Comparison of ENCODE assay signal across 8 cellular contexts in genomic region chr1:168179411-168180147, GRCh38. TPM values are rescaled to one million over a fixed set of nuclear protein-coding genes. Genes with fewer than 3 reads are reported as not detected.
DNase-seq lines count a peak whose midpoint lies in the region; ATAC-seq, FAIRE-seq and TF ChIP-seq lines count a peak whose summit lies in the region.

No MANE protein-coding gene starts in this region.

- H3K23me2 ChIP-seq in H1 (ENCODE audit: low read depth, low read length) = peaks cover 6% of the 10 kb centered on the region; the same call in 1 of the 2 replicates

- H3K36me3 ChIP-seq in PC-9 (ENCODE audit: low read depth) (0 out of 2 replicates have a peak, but pooled peaks cover 8% of the 10 kb centered on the region), H1 (ENCODE audit: control insufficient read depth in 2 of 4, insufficient read depth in 4 of 4, low read length in 3 of 4) (no peaks in the 10 kb centered on the region; a peak in 1 of 8 replicates), neuronal stem cell (replicated peaks in 1 of 2; ENCODE audit: control insufficient read depth in 2 of 2, insufficient read depth in 2 of 2, low read length in 2 of 2) (peaks cover 0 to 10% of the 10 kb centered on the region in 2 donors)

- TSS peak; percentile 70 for BruUV-seq in PC-9 (replicated peaks; lab: Mats Ljungman, UMichigan)

- POLR2A ChIA-PET in PC-9 (lab: Charles Lee; ENCODE audit: unreplicated experiment) (no interaction called here), H1 (lab: Charles Lee; ENCODE audit: partially characterized antibody) (interaction anchor here (0.5 to 1.3 kb wide), 3 partner anchors 46 to 643 kb away, joined by 3 to 6 read pairs (median 3); partner anchors contain the start of gene SFT2D2)

- no peak for TF ChIP-seq EP300 in H1 (IDR thresholded peaks at IDR 0.05; ENCODE audit: borderline replicate concordance in 1 of 2, low read depth in 2 of 2, low read length in 2 of 2)

- no peak overlapping the region for H3K14ac ChIP-seq in H1 (ENCODE audit: insufficient read length)
- no peak overlapping the region for H3K14ac ChIP-seq in neuronal stem cell (ENCODE audit: low read length)

- H3K4me3 ChIP-seq in GM12865 (ENCODE audit: low read depth, low read length) (peak overlapping the region; percentile 94), PC-9 (peak overlapping the region; percentile 87), H1 (ENCODE audit: extremely low read depth in 1 of 4, insufficient read depth in 2 of 4, low read depth in 3 of 4, low read length in 4 of 4) (peak overlapping the region; percentile 51 to 96 (median 86)), neuronal stem cell (ENCODE audit: low read length in 2 of 2) (peak overlapping the region; percentile 87 to 94)

- intact Hi-C loops in PC-9 (cut with micrococcal nuclease; ENCODE audit: unreplicated experiment) (loop anchor here (2.0 kb wide), 1 partner anchor 47 kb away; the partner anchor contains the start of gene SFT2D2), sciatic nerve (cut with DNase I) (no loop called here)

- no peak overlapping the region for H3K56ac ChIP-seq in H1 (replicated peaks; ENCODE audit: insufficient read length, low read depth, low read length)

- H3K27me3 ChIP-seq in PC-9 (ENCODE audit: insufficient read depth, low read depth) = no peaks in the 10 kb centered on the region
- H3K27me3 ChIP-seq in H1 (replicated peaks in 1 of 4; ENCODE audit: control insufficient read depth in 3 of 4, extremely low read depth in 1 of 4, insufficient read depth in 3 of 4, low read length in 3 of 4) = no peaks in the 10 kb centered on the region
- no peaks in the 10 kb centered on the region for H3K27me3 ChIP-seq in neuronal stem cell (ENCODE audit: control insufficient read depth in 3 of 3, insufficient read depth in 3 of 3, low read depth in 1 of 3, low read length in 3 of 3)

- peak overlapping the region; percentile 96 for H2AFZ ChIP-seq in PC-9
- H2AFZ ChIP-seq in H1 (ENCODE audit: low read length) = 0 out of 2 replicates have a peak overlapping the region, but pooled peaks have one; percentile 14
- peak overlapping the region; percentile 96 for H2AFZ ChIP-seq in neuronal stem cell (ENCODE audit: low read length)

- H3K9me2 ChIP-seq in PC-9 (ENCODE audit: insufficient read depth) = no peaks in the 10 kb centered on the region

- no peak overlapping the region for H2BK20ac ChIP-seq in H1 (ENCODE audit: low read length)

- H4K8ac ChIP-seq in H1 (ENCODE audit: extremely low read depth, insufficient read depth, low read length) = no peak overlapping the region
- H4K8ac ChIP-seq in neuronal stem cell (ENCODE audit: low read depth, low read length) = no peak overlapping the region

- H3K18ac ChIP-seq in H1 (ENCODE audit: extremely low read depth, low read length) (no peak overlapping the region), neuronal stem cell (ENCODE audit: low read length) (no peak overlapping the region)

- no peak for TF ChIP-seq RAD21 in H1 (IDR thresholded peaks at IDR 0.05 in 1 of 2, conservative IDR thresholded peaks at IDR 0.05 in 1 of 2; ENCODE audit: low read depth in 2 of 2, low read length in 2 of 2)

- H3K9me3 ChIP-seq in PC-9 (ENCODE audit: insufficient read depth, low read depth) (no peaks in the 10 kb centered on the region; the same call in 1 of the 2 replicates), H1 (ENCODE audit: insufficient read depth in 2 of 2, low read depth in 1 of 2, low read length in 1 of 2) (no peaks in the 10 kb centered on the region), neuronal stem cell (replicated peaks in 1 of 2; ENCODE audit: control insufficient read depth in 2 of 2, insufficient read depth in 1 of 2, low read depth in 1 of 2, low read length in 2 of 2) (no peaks in the 10 kb centered on the region)

- H3K4me1 ChIP-seq in PC-9 (replicated peaks; ENCODE audit: insufficient read depth) (peaks cover 45% of the 10 kb centered on the region), H1 (replicated peaks in 1 of 4; ENCODE audit: control insufficient read depth in 3 of 4, insufficient read depth in 4 of 4, low read length in 3 of 4) (peaks cover 0 to 3% (median 0%) of the 10 kb centered on the region in 4 experiments; a peak in 2 of 7 replicates), neuronal stem cell (ENCODE audit: control insufficient read depth in 2 of 2, insufficient read depth in 1 of 2, low read depth in 1 of 2, low read length in 2 of 2) (peaks cover 3 to 5% of the 10 kb centered on the region in 2 donors)

- H4K20me1 ChIP-seq in PC-9 (ENCODE audit: insufficient read depth) = no peaks in the 10 kb centered on the region
- H4K20me1 ChIP-seq in H1 (replicated peaks in 1 of 2; ENCODE audit: control insufficient read depth in 1 of 2, insufficient read depth in 2 of 2, low read length in 2 of 2) = no peaks in the 10 kb centered on the region

- no peak for TF ChIP-seq POLR2A in H1 (IDR thresholded peaks at IDR 0.05; ENCODE audit: control extremely low read depth in 1 of 2, low read depth in 2 of 2, low read length in 2 of 2)

- H3K23ac ChIP-seq in H1 (ENCODE audit: insufficient read length) = no peak overlapping the region
- H3K23ac ChIP-seq in neuronal stem cell (ENCODE audit: low read depth, low read length, poor library complexity) = peak overlapping the region; percentile 81

- no peak overlapping the region for H4K5ac ChIP-seq in H1 (ENCODE audit: insufficient read length, low read depth, low read length)

- H3K9ac ChIP-seq in H1 (replicated peaks in 1 of 4; ENCODE audit: extremely low read depth in 1 of 4, low read depth in 3 of 4, low read length in 3 of 4) (peak overlapping the region; percentile 44 to 75 (median 64)), neuronal stem cell (ENCODE audit: low read depth, low read length, poor library complexity) (peak overlapping the region; percentile 92)

- peak; percentile 24 for DNase-seq in AG08396 (ENCODE audit: low spot score)
- peak; percentile 47 for DNase-seq in GM12865 (ENCODE audit: low read depth)
- no peak for DNase-seq in PC-9
- DNase-seq in H1 (ENCODE audit: low read depth in 1 of 2, low spot score in 2 of 2) = no peak
- DNase-seq in neuronal stem cell (ENCODE audit: low spot score) = no peak
- DNase-seq in 8988T = no peak
- DNase-seq in sciatic nerve (ENCODE audit: low spot score) = no peak

- ATAC-seq in GM19351 (IDR thresholded peaks at IDR 0.05; ENCODE audit: unreplicated experiment) (no peak), sciatic nerve (no peak)

- H2BK12ac ChIP-seq in H1 (ENCODE audit: low read depth, low read length) (no peak overlapping the region), neuronal stem cell (ENCODE audit: low read length) (no peak overlapping the region)

- H2BK120ac ChIP-seq in H1 (replicated peaks; ENCODE audit: low read depth, low read length) (no peak overlapping the region), neuronal stem cell (ENCODE audit: low read depth, low read length) (no peak overlapping the region)

- H4K91ac ChIP-seq in H1 (replicated peaks; ENCODE audit: insufficient read length, low read length) = no peak overlapping the region
- H4K91ac ChIP-seq in neuronal stem cell (ENCODE audit: low read depth, low read length, poor library complexity) = no peak overlapping the region

- H2BK5ac ChIP-seq in H1 (ENCODE audit: low read depth, low read length) = no peak overlapping the region
- no peak overlapping the region for H2BK5ac ChIP-seq in neuronal stem cell (ENCODE audit: low read length)

- TF ChIP-seq CTCF in GM12865 (IDR thresholded peaks at IDR 0.05; ENCODE audit: insufficient read depth, low read depth, low read length, missing control alignments) (no peak), PC-9 (conservative IDR thresholded peaks at IDR 0.05) (no peak), H1 (IDR thresholded peaks at IDR 0.05; ENCODE audit: control extremely low read depth in 1 of 3, insufficient read depth in 1 of 3, low read depth in 1 of 3, low read length in 3 of 3) (no peak)

- H3K4ac ChIP-seq in H1 (replicated peaks; ENCODE audit: insufficient read length, low read depth, low read length) = no peak overlapping the region
- H3K4ac ChIP-seq in neuronal stem cell (ENCODE audit: low read length) = no peak overlapping the region

- WGBS in H1 (ENCODE audit: extremely low coverage in 1 of 2, insufficient coverage in 1 of 2, insufficient read length in 1 of 2, insufficient replicate concordance in 2 of 2, low coverage in 1 of 2, low lambda C conversion rate in 2 of 2, missing lambda C conversion rate in 1 of 2), 2 experiments = 13% methylated on average over 20 of the region's 20 CpGs; no CpG with 5 or more reads in 1 of the 2 experiments
- no CpG with 5 or more reads among the region's 20 CpGs for WGBS in neuronal stem cell (ENCODE audit: extremely low coverage in 2 of 2, insufficient read length in 2 of 2, insufficient replicate concordance in 1 of 2), 2 donors

- H3F3A ChIP-seq in PC-9 (ENCODE audit: insufficient read depth, low read depth) = peaks cover 28% of the 10 kb centered on the region

- H3K79me2 ChIP-seq in PC-9 (ENCODE audit: low read depth) = peaks cover 51% of the 10 kb centered on the region
- peaks cover 0 to 21% of the 10 kb centered on the region in 2 experiments; a peak in 2 of 4 replicates for H3K79me2 ChIP-seq in H1 (ENCODE audit: control insufficient read depth in 1 of 2, insufficient read depth in 2 of 2, low read length in 2 of 2)

- no peak for FAIRE-seq in H1 (lab: Jason Lieb, UNC)

- H3K4me2 ChIP-seq in PC-9 = peak overlapping the region; percentile 95
- H3K4me2 ChIP-seq in H1 (ENCODE audit: insufficient read depth in 1 of 2, low read depth in 2 of 2, low read length in 2 of 2) = peak overlapping the region; percentile 73 to 99
- H3K4me2 ChIP-seq in neuronal stem cell (ENCODE audit: insufficient read depth, low read length, poor library complexity, severe bottlenecking) = peak overlapping the region; percentile 71

- H2BK15ac ChIP-seq in H1 (ENCODE audit: low read length) = no peak overlapping the region
- no peak overlapping the region for H2BK15ac ChIP-seq in neuronal stem cell (ENCODE audit: low read length)

- CTCF ChIA-PET in PC-9 (lab: Charles Lee) = no interaction called here
- CTCF ChIA-PET in H1 (lab: Charles Lee; ENCODE audit: partially characterized antibody) = interaction anchor here (0.6 to 1.5 kb wide), 6 partner anchors 9 to 1373 kb away, joined by 3 to 8 read pairs (median 4); no protein-coding TSS in a partner anchor

- 0 out of 2 replicates have a peak, but pooled peaks cover 2% of the 10 kb centered on the region for H3K79me1 ChIP-seq in H1 (ENCODE audit: low read depth, low read length)
- H3K79me1 ChIP-seq in neuronal stem cell (ENCODE audit: low read depth, low read length) = no peaks in the 10 kb centered on the region

- H3K27ac ChIP-seq in PC-9 = peak overlapping the region; percentile 65
- peak overlapping the region; percentile 73; the same call in 1 of the 2 replicates for H3K27ac ChIP-seq in H1 (ENCODE audit: low read depth, low read length)
- peak overlapping the region; percentile 90 for H3K27ac ChIP-seq in neuronal stem cell (replicated peaks; ENCODE audit: low read length)

- H2AK5ac ChIP-seq in H1 (ENCODE audit: low read depth, low read length) = no peak overlapping the region
- H2AK5ac ChIP-seq in neuronal stem cell (ENCODE audit: low read depth, low read length) = no peak overlapping the region

RNA-seq across cellular contexts. Expression of gene TIPRL, which starts 0.8 kb away (rescaled TPM):
- total RNA-seq in PC-9 (2021) (34.1 and 47.7 TPM in 2 replicates), sciatic nerve (24.3 TPM)
- 23.8 and 27.4 TPM in 2 replicates for total RNA-seq in H1 (2021; fragmentation: NEBNext Ultra II Directional; extraction: Animal tissue kit (Norgen Biotek cat#: 25700))
- 4.8 and 8.1 TPM in 2 replicates for polyA plus RNA-seq in H1 (2011; rRNA removed)
- 11.4 TPM for polyA plus RNA-seq in H1 (2011; cell fraction: cytosol; rRNA removed)
- polyA plus RNA-seq in H1 (2011; cell fraction: nucleus; rRNA removed) = 1.7 TPM
- 12.2 to 24.4 TPM (median 15.1 TPM) in 4 replicates for polyA plus RNA-seq in H1 (2012, experiment 1 of 2)
- 3.8 TPM for polyA plus RNA-seq in H1 (2012, experiment 2 of 2)
- 15.4 TPM for polyA plus RNA-seq in H1 (2013, experiment 1 of 2)
- polyA plus RNA-seq in H1 (2013, experiment 2 of 2) = 15.3 TPM
- polyA minus RNA-seq in H1 (2011; rRNA and poly(A)+ RNA removed) = 6.2 and 8.7 TPM in 2 replicates
- polyA minus RNA-seq in H1 (2011; cell fraction: cytosol; rRNA and poly(A)+ RNA removed) = 7.8 TPM
- 4.8 TPM for polyA minus RNA-seq in H1 (2011; cell fraction: nucleus; rRNA and poly(A)+ RNA removed)
- 28.7 TPM for polyA plus RNA-seq in neuronal stem cell (2013, experiment 1 of 2)
- 29.4 TPM for polyA plus RNA-seq in neuronal stem cell (2013, experiment 2 of 2)

RNA-seq across cellular contexts. Expression of gene GPR161, which starts 42.8 kb away (rescaled TPM):
- total RNA-seq in PC-9 (2021) (6.0 and 6.7 TPM in 2 replicates), sciatic nerve (10.7 TPM)
- total RNA-seq in H1 (2021; fragmentation: NEBNext Ultra II Directional; extraction: Animal tissue kit (Norgen Biotek cat#: 25700)) = 16.8 and 17.3 TPM in 2 replicates
- 13.7 and 17.6 TPM in 2 replicates for polyA plus RNA-seq in H1 (2011; rRNA removed)
- polyA plus RNA-seq in H1 (2011; cell fraction: cytosol; rRNA removed) = 10.7 TPM
- 27.0 TPM for polyA plus RNA-seq in H1 (2011; cell fraction: nucleus; rRNA removed)
- 10.6 to 12.4 TPM (median 11.7 TPM) in 4 replicates for polyA plus RNA-seq in H1 (2012, experiment 1 of 2)
- 6.1 TPM for polyA plus RNA-seq in H1 (2012, experiment 2 of 2)
- 8.6 TPM for polyA plus RNA-seq in H1 (2013, experiment 1 of 2)
- polyA plus RNA-seq in H1 (2013, experiment 2 of 2) = 8.9 TPM
- polyA minus RNA-seq in H1 (2011; rRNA and poly(A)+ RNA removed) = 50.2 and 61.7 TPM in 2 replicates
- 11.3 TPM for polyA minus RNA-seq in H1 (2011; cell fraction: cytosol; rRNA and poly(A)+ RNA removed)
- polyA minus RNA-seq in H1 (2011; cell fraction: nucleus; rRNA and poly(A)+ RNA removed) = 25.8 TPM
- 19.6 TPM for polyA plus RNA-seq in neuronal stem cell (2013, experiment 1 of 2)
- polyA plus RNA-seq in neuronal stem cell (2013, experiment 2 of 2) = 19.7 TPM

RNA-seq across cellular contexts. Expression of gene SFT2D2, which starts 46.2 kb away (rescaled TPM):
- 54.4 and 66.8 TPM in 2 replicates for total RNA-seq in PC-9 (2021)
- total RNA-seq in H1 (2021; fragmentation: NEBNext Ultra II Directional; extraction: Animal tissue kit (Norgen Biotek cat#: 25700)) = 29.0 and 29.5 TPM in 2 replicates
- 5.4 and 9.0 TPM in 2 replicates for polyA plus RNA-seq in H1 (2011; rRNA removed)
- 8.6 TPM for polyA plus RNA-seq in H1 (2011; cell fraction: cytosol; rRNA removed)
- 6.0 TPM for polyA plus RNA-seq in H1 (2011; cell fraction: nucleus; rRNA removed)
- 4.9 to 8.5 TPM (median 6.0 TPM) in 4 replicates for polyA plus RNA-seq in H1 (2012, experiment 1 of 2)
- 1.3 TPM for polyA plus RNA-seq in H1 (2012, experiment 2 of 2)
- polyA plus RNA-seq in H1 (2013, experiment 1 of 2) = 8.6 TPM
- 9.3 TPM for polyA plus RNA-seq in H1 (2013, experiment 2 of 2)
- polyA minus RNA-seq in H1 (2011; rRNA and poly(A)+ RNA removed) = 58.2 and 79.7 TPM in 2 replicates
- 34.0 TPM for polyA minus RNA-seq in H1 (2011; cell fraction: cytosol; rRNA and poly(A)+ RNA removed)
- 20.4 TPM for polyA minus RNA-seq in H1 (2011; cell fraction: nucleus; rRNA and poly(A)+ RNA removed)
- 7.8 TPM for polyA plus RNA-seq in neuronal stem cell (2013, experiment 1 of 2)
- 9.0 TPM for polyA plus RNA-seq in neuronal stem cell (2013, experiment 2 of 2)
- total RNA-seq in sciatic nerve = 74.4 TPM

Comparison
In these comparisons a context has a peak if more than half of its experiments do, and no peak if none do; other contexts are left out.
1. DNase-seq: peak in AG08396 (single experiment) and GM12865 (single experiment); none in PC-9 (0 of 2), H1 (0 of 2), neuronal stem cell (single experiment), 8988T (single experiment) and sciatic nerve (single experiment).
2. H2AFZ ChIP-seq: peak in every context shown above with its lines; median percentile 96 in PC-9; 96 in neuronal stem cell; 14 in H1.
3. Peak in every context shown above with its lines, with median percentiles within 50 percentile points of each other: H3K4me3 ChIP-seq, H3K27ac ChIP-seq and H3K4me2 ChIP-seq.